In the genomic region with DNA sequence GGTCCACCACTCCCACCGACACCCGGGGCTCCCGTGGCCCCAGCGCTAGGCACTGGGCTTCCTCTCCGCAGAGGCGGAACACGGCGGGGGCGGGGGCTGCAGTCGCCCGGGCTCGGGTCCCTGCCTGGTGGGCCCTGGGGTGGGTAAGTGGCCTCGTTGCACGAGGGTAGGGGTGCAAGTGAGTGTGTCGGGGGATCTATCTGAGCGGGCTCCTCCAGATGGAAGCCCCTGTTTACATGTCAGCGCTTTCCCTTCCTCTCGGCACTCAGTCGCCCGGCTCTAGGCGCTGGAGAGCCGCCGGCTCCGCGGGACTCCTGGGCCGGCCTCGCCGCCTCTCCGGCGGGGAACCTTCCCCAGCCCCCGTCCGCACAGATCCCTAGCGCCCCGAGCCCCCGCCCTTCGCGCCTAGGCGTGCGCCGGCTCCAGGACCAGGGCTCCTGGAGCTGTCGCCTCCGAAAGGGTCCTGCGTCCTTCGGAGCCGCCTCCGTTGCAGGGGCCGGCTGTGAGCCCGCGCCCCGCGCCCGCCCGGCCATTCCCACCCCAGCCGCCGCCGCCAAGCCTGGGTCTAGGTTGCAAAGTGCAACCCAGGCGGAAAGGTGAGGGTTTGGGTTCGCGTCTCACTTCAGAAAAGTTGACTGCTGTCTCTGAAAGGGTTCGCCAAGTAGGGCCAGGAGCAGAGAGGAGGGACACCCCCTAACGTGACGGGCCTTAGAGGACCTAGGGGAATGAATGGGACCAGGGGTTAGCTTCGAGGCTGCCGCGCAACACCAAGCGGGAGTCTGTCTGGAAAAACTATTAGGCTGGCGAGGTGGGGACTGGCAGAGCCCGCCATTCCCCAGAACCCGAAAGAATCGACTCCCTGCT, we compare ENCODE assay signal across 8 cellular contexts. TPM values are rescaled to one million over a fixed set of nuclear protein-coding genes. Genes with fewer than 3 reads are reported as not detected.
DNase-seq lines count a peak whose midpoint lies in the region; ATAC-seq, FAIRE-seq and TF ChIP-seq lines count a peak whose summit lies in the region.

No MANE protein-coding gene starts in this region.

- peaks cover 7% of the 10 kb centered on the region for H3K36me3 Mint-ChIP-seq in T-helper 17 cell (ENCODE audit: low read depth)
- H3K36me3 Mint-ChIP-seq in natural killer cell treated with Interleukin-12 subunit alpha and Interleukin-12 subunit beta and Interleukin-15 and Interleukin-18, amount 100 ng/mL, for 72 hours: peaks cover 6% of the 10 kb centered on the region

- H3K9me3 Mint-ChIP-seq in natural killer cell treated with Interleukin-12 subunit alpha and Interleukin-12 subunit beta and Interleukin-15 and Interleukin-18, amount 100 ng/mL, for 72 hours: no peaks in the 10 kb centered on the region

- no peaks in the 10 kb centered on the region for H3K36me3 ChIP-seq in H1 (ENCODE audit: control insufficient read depth in 2 of 4, insufficient read depth in 4 of 4, low read length in 3 of 4)

- H3K23me2 ChIP-seq in H1 (ENCODE audit: low read depth, low read length): peaks cover 17% of the 10 kb centered on the region; the same call in 1 of the 2 replicates

- no peak overlapping the region for H3K14ac ChIP-seq in H1 (ENCODE audit: insufficient read length)

- POLR2A ChIA-PET in HEK293T (lab: Yijun Ruan, JAX): no interaction called here
- POLR2A ChIA-PET in H1 (lab: Charles Lee; ENCODE audit: partially characterized antibody): interaction anchor here (1.0 kb wide), 1 partner anchor 9 kb away, joined by 3 read pairs; no protein-coding TSS in a partner anchor

- TF ChIP-seq CTCF in H1 (IDR thresholded peaks at IDR 0.05; ENCODE audit: control extremely low read depth in 1 of 3, insufficient read depth in 1 of 3, low read depth in 1 of 3, low read length in 3 of 3) (no peak), omental fat pad (IDR thresholded peaks at IDR 0.05) (no peak)

- no peak overlapping the region for H2BK15ac ChIP-seq in H1 (ENCODE audit: low read length)

- no peak; a peak in 1 of 4 replicates for TF ChIP-seq RAD21 in H1 (IDR thresholded peaks at IDR 0.05 in 1 of 2, conservative IDR thresholded peaks at IDR 0.05 in 1 of 2; ENCODE audit: low read depth in 2 of 2, low read length in 2 of 2)

- no peak overlapping the region for H2AK5ac ChIP-seq in H1 (ENCODE audit: low read depth, low read length)

- 3% methylated on average over 26 of the region's 70 CpGs; no CpG with 5 or more reads in 1 of the 2 experiments for WGBS in H1 (ENCODE audit: extremely low coverage in 1 of 2, insufficient coverage in 1 of 2, insufficient read length in 1 of 2, insufficient replicate concordance in 2 of 2, low coverage in 1 of 2, low lambda C conversion rate in 2 of 2, missing lambda C conversion rate in 1 of 2), 2 experiments

- H3K56ac ChIP-seq in H1 (replicated peaks; ENCODE audit: insufficient read length, low read depth, low read length): no peak overlapping the region

- peak overlapping the region; percentile 39; the same call in 1 of the 2 replicates for H2BK12ac ChIP-seq in H1 (ENCODE audit: low read depth, low read length)

- H3K4me1 Mint-ChIP-seq in T-helper 17 cell: peaks cover 52% of the 10 kb centered on the region
- peaks cover 52 to 66% of the 10 kb centered on the region in 2 donors for H3K4me1 Mint-ChIP-seq in natural killer cell treated with Interleukin-12 subunit alpha and Interleukin-12 subunit beta and Interleukin-15 and Interleukin-18, amount 100 ng/mL, for 72 hours (ENCODE audit: low read depth in 2 of 2)

- H2AFZ ChIP-seq in H1 (ENCODE audit: low read length): no peak overlapping the region; the same call in 1 of the 2 replicates

- peaks cover 6% of the 10 kb centered on the region for H3K27me3 Mint-ChIP-seq in T-helper 17 cell
- no peaks in the 10 kb centered on the region for H3K27me3 Mint-ChIP-seq in natural killer cell treated with Interleukin-12 subunit alpha and Interleukin-12 subunit beta and Interleukin-15 and Interleukin-18, amount 100 ng/mL, for 72 hours

- peak overlapping the region; percentile 94 for H3K4me3 Mint-ChIP-seq in T-helper 17 cell
- H3K4me3 Mint-ChIP-seq in natural killer cell treated with Interleukin-12 subunit alpha and Interleukin-12 subunit beta and Interleukin-15 and Interleukin-18, amount 100 ng/mL, for 72 hours: peak overlapping the region; percentile 92

- peak overlapping the region; percentile 86 to 89 for H3K4me2 ChIP-seq in H1 (ENCODE audit: insufficient read depth in 1 of 2, low read depth in 2 of 2, low read length in 2 of 2)

- H2BK120ac ChIP-seq in H1 (replicated peaks; ENCODE audit: low read depth, low read length): no peak overlapping the region

- CTCF ChIA-PET in HEK293T (lab: Yijun Ruan, JAX) (no interaction called here), H1 (lab: Charles Lee; ENCODE audit: partially characterized antibody) (interaction anchor here (1.1 to 1.7 kb wide), 5 partner anchors 10 to 144 kb away, joined by 3 to 8 read pairs (median 4); no protein-coding TSS in a partner anchor)

- H3K9ac ChIP-seq in H1 (replicated peaks in 1 of 4; ENCODE audit: extremely low read depth in 1 of 4, low read depth in 3 of 4, low read length in 3 of 4): 0 out of 7 replicates have a peak overlapping the region, but pooled peaks of 1 of the 4 experiments have one; percentile 23

- no peak overlapping the region for H3K27ac ChIP-seq in H1 (ENCODE audit: low read depth, low read length)

- no peak overlapping the region for H4K8ac ChIP-seq in H1 (ENCODE audit: extremely low read depth, insufficient read depth, low read length)

- no peak overlapping the region for H4K91ac ChIP-seq in H1 (replicated peaks; ENCODE audit: insufficient read length, low read length)

- H3K79me2 ChIP-seq in H1 (ENCODE audit: control insufficient read depth in 1 of 2, insufficient read depth in 2 of 2, low read length in 2 of 2): no peaks in the 10 kb centered on the region

- H3K18ac ChIP-seq in H1 (ENCODE audit: extremely low read depth, low read length): no peak overlapping the region; the same call in 1 of the 2 replicates

- peaks cover 7 to 30% (median 11%) of the 10 kb centered on the region in 4 experiments for H3K4me1 ChIP-seq in H1 (replicated peaks in 1 of 4; ENCODE audit: control insufficient read depth in 3 of 4, insufficient read depth in 4 of 4, low read length in 3 of 4)

- H2BK20ac ChIP-seq in H1 (ENCODE audit: low read length): 0 out of 2 replicates have a peak overlapping the region, but pooled peaks have one; percentile 32

- H3K27ac Mint-ChIP-seq in T-helper 17 cell: peak overlapping the region; percentile 95
- peak overlapping the region; percentile 81 to 89 for H3K27ac Mint-ChIP-seq in natural killer cell treated with Interleukin-12 subunit alpha and Interleukin-12 subunit beta and Interleukin-15 and Interleukin-18, amount 100 ng/mL, for 72 hours

- no peaks in the 10 kb centered on the region for H3K9me3 ChIP-seq in T-helper 17 cell (ENCODE audit: control insufficient read depth, low read length, poor library complexity, severe bottlenecking)
- H3K9me3 ChIP-seq in H1 (ENCODE audit: insufficient read depth in 2 of 2, low read depth in 1 of 2, low read length in 1 of 2): no peaks in the 10 kb centered on the region

- TF ChIP-seq POLR2A in H1 (IDR thresholded peaks at IDR 0.05; ENCODE audit: control extremely low read depth in 1 of 2, low read depth in 2 of 2, low read length in 2 of 2): no peak

- no peak overlapping the region for H2BK5ac ChIP-seq in H1 (ENCODE audit: low read depth, low read length)

- no peak overlapping the region for H3K23ac ChIP-seq in H1 (ENCODE audit: insufficient read length)

- DNase-seq in ELF-1 (ENCODE audit: low read depth, low spot score): peak; percentile 40
- peak; percentile 39 for DNase-seq in HEK293T (ENCODE audit: extremely low spot score)
- no peak for DNase-seq in T-helper 17 cell
- DNase-seq in H1 (ENCODE audit: low read depth in 1 of 2, low spot score in 2 of 2): peak in 1 of 2 experiments; percentile 79
- peak; percentile 72 for DNase-seq in natural killer cell treated with Interleukin-12 subunit alpha and Interleukin-12 subunit beta and Interleukin-15 and Interleukin-18, amount 100 ng/mL, for 72 hours (ENCODE audit: low spot score)
- no peak for DNase-seq in omental fat pad (ENCODE audit: low spot score)
- DNase-seq in NCI-H2107 (lab: John Stamatoyannopoulos, UW): no peak
- no peak for DNase-seq in NCI-H1092 treated with DMSO at 0.1 percent for 48 hours (lab: John Stamatoyannopoulos, UW)

- peaks cover 61 to 85% (median 80%) of the 10 kb centered on the region in 4 experiments for H3K27me3 ChIP-seq in H1 (replicated peaks in 1 of 4; ENCODE audit: control insufficient read depth in 3 of 4, extremely low read depth in 1 of 4, insufficient read depth in 3 of 4, low read length in 3 of 4)

- peaks cover 4% of the 10 kb centered on the region in 2 experiments for H4K20me1 ChIP-seq in H1 (replicated peaks in 1 of 2; ENCODE audit: control insufficient read depth in 1 of 2, insufficient read depth in 2 of 2, low read length in 2 of 2)

- H4K5ac ChIP-seq in H1 (ENCODE audit: insufficient read length, low read depth, low read length): no peak overlapping the region

- peak; percentile 17 for ATAC-seq in T-helper 17 cell
- ATAC-seq in natural killer cell treated with Interleukin-12 subunit alpha and Interleukin-12 subunit beta and Interleukin-15 and Interleukin-18, amount 100 ng/mL, for 72 hours: peak; percentile 53 to 58
- no peak for ATAC-seq in omental fat pad (ENCODE audit: low FRiP score)

- H3K4me3 ChIP-seq in H1 (ENCODE audit: extremely low read depth in 1 of 4, insufficient read depth in 2 of 4, low read depth in 3 of 4, low read length in 4 of 4): peak overlapping the region; percentile 37 to 70 (median 50)

- no peak for TF ChIP-seq EP300 in H1 (IDR thresholded peaks at IDR 0.05; ENCODE audit: borderline replicate concordance in 1 of 2, low read depth in 2 of 2, low read length in 2 of 2)

- no peaks in the 10 kb centered on the region for H3K79me1 ChIP-seq in H1 (ENCODE audit: low read depth, low read length)

- FAIRE-seq in H1 (lab: Jason Lieb, UNC): no peak

- H3K4ac ChIP-seq in H1 (replicated peaks; ENCODE audit: insufficient read length, low read depth, low read length): no peak overlapping the region

TF ChIP-seq in HEK293T, 16 proteins besides CTCF, POLR2A, EP300 and RAD21:
- no peak for TF ChIP-seq TARDBP (IDR thresholded peaks at IDR 0.05)

RNA-seq across cellular contexts. Expression of a gene that starts 1.0 kb away (rescaled TPM):
- total RNA-seq in T-helper 17 cell: 100 to 1,000 TPM; 113 to 117 TPM
- 0.22 and 0.29 TPM in 2 replicates for total RNA-seq in H1 (2021; fragmentation: NEBNext Ultra II Directional; extraction: Animal tissue kit (Norgen Biotek cat#: 25700))
- 0.18 and 0.30 TPM in 2 replicates for polyA plus RNA-seq in H1 (2011; rRNA removed)
- polyA plus RNA-seq in H1 (2011; cell fraction: cytosol; rRNA removed): 0.21 TPM
- 0.14 TPM for polyA plus RNA-seq in H1 (2011; cell fraction: nucleus; rRNA removed)
- polyA plus RNA-seq in H1 (2012, experiment 1 of 2): 0.15 to 0.58 TPM (median 0.43 TPM) in 3 of 4 replicates, not detected in the other
- 0.04 TPM for polyA plus RNA-seq in H1 (2012, experiment 2 of 2)
- polyA plus RNA-seq in H1 (2013, experiment 1 of 2): 0.18 TPM
- 0.24 TPM for polyA plus RNA-seq in H1 (2013, experiment 2 of 2)
- polyA minus RNA-seq in H1 (2011; rRNA and poly(A)+ RNA removed): 0.38 and 1.5 TPM in 2 replicates
- polyA minus RNA-seq in H1 (2011; cell fraction: cytosol; rRNA and poly(A)+ RNA removed): not detected
- polyA minus RNA-seq in H1 (2011; cell fraction: nucleus; rRNA and poly(A)+ RNA removed): 0.50 TPM
- total RNA-seq in natural killer cell treated with Interleukin-12 subunit alpha and Interleukin-12 subunit beta and Interleukin-15 and Interleukin-18, amount 100 ng/mL, for 72 hours: 10 to 100 TPM; 63.3 to 74.0 TPM
- 100 to 1,000 TPM in 1 of 4 donors, 10 to 100 TPM in 3; 12.9 to 118 (median 50.4) TPM for total RNA-seq in omental fat pad

Comparison
In these comparisons a context has a peak if more than half of its experiments do, and no peak if none do; other contexts are left out.
1. DNase-seq: peak in ELF-1 (single experiment), HEK293T (single experiment) and natural killer cell treated with Interleukin-12 subunit alpha and Interleukin-12 subunit beta and Interleukin-15 and Interleukin-18, amount 100 ng/mL, for 72 hours (single experiment); none in T-helper 17 cell (0 of 3), omental fat pad (single experiment), NCI-H2107 (single experiment) and NCI-H1092 treated with DMSO at 0.1 percent for 48 hours (single experiment).
2. RNA of a gene that starts 1.0 kb away (total RNA-seq): 113 to 117 TPM in T-helper 17 cell, 63.3 to 74.0 TPM in natural killer cell treated with Interleukin-12 subunit alpha and Interleukin-12 subunit beta and Interleukin-15 and Interleukin-18, amount 100 ng/mL, for 72 hours and 12.9 to 118 TPM in omental fat pad; 0.22 to 0.29 TPM in H1; every median in the first group is over 10 times any median in the second.